In the genomic region with DNA sequence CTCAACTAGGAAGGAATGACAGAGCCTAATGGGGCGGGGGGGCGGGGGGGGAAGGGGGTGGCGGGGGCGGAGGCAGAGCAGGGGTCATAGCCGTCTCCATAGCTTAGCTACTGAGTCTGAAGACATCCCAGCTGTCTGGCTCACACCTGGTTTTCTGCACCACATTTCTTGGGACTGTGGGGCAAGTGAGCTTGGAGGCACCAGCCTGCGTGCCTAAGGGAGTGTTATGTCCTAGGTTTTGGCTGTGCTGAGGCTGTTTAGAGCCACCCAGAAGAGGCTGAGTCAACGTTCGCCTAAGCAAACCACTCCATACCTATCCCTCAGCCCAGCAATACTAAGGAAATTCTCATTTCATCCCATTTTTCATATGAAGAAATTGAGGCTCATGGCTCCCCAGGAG, we compare ENCODE assay signal across 9 cellular contexts. TPM values are rescaled to one million over a fixed set of nuclear protein-coding genes. Genes with fewer than 3 reads are reported as not detected.
DNase-seq lines count a peak whose midpoint lies in the region; ATAC-seq and TF ChIP-seq lines count a peak whose summit lies in the region.
"Had no signal": no experiment of that assay in that cellular context is flagged by ENCODE, and none has a peak within 500 bp of the region (broad histone marks: within the 10 kb centered on the region; RNA-seq: fewer than 3 reads in every experiment).

No MANE protein-coding gene starts in this region.

- no peak for ATAC-seq in activated naive CD8-positive, alpha-beta T cell treated with anti-CD3 and anti-CD28 coated beads, Interleukin-2, amount 50 U/mL, for 24 hours
- no peak for ATAC-seq in HG02970 (IDR thresholded peaks at IDR 0.05; ENCODE audit: low FRiP score, unreplicated experiment)

- H3K4me1 Mint-ChIP-seq in activated naive CD8-positive, alpha-beta T cell treated with anti-CD3 and anti-CD28 coated beads, Interleukin-2, amount 50 U/mL, for 24 hours: peaks cover 11% of the 10 kb centered on the region

- H3K9me3 ChIP-seq in iPS-15b (ENCODE audit: control insufficient read depth, insufficient read depth, low read length) (no peaks in the 10 kb centered on the region), skeletal muscle satellite cell (replicated peaks; ENCODE audit: low read length) (no peaks in the 10 kb centered on the region)

- peak overlapping the region; percentile 78 for H3K4me3 ChIP-seq in HFF-Myc (replicated peaks; ENCODE audit: low read depth, low read length)
- H3K4me3 ChIP-seq in iPS-15b (ENCODE audit: low read depth, low read length): peak overlapping the region; percentile 73
- H3K4me3 ChIP-seq in skeletal muscle satellite cell (ENCODE audit: low read length): no peak overlapping the region

- no peak overlapping the region for H3K27ac Mint-ChIP-seq in activated naive CD8-positive, alpha-beta T cell treated with anti-CD3 and anti-CD28 coated beads, Interleukin-2, amount 50 U/mL, for 24 hours

- H3K4me2 ChIP-seq in skeletal muscle satellite cell (ENCODE audit: low read length): peak overlapping the region; percentile 100

- peaks cover 59% of the 10 kb centered on the region for H3K27me3 Mint-ChIP-seq in activated naive CD8-positive, alpha-beta T cell treated with anti-CD3 and anti-CD28 coated beads, Interleukin-2, amount 50 U/mL, for 24 hours

- H3K4me3 Mint-ChIP-seq in activated naive CD8-positive, alpha-beta T cell treated with anti-CD3 and anti-CD28 coated beads, Interleukin-2, amount 50 U/mL, for 24 hours: peak overlapping the region; percentile 80

- H3K9ac ChIP-seq in iPS-15b (ENCODE audit: low read depth, low read length): no peak overlapping the region
- no peak overlapping the region for H3K9ac ChIP-seq in skeletal muscle satellite cell (ENCODE audit: low read depth, low read length)

- H3K27me3 ChIP-seq in iPS-15b (ENCODE audit: control insufficient read depth, insufficient read depth, low read length) (peaks cover 41% of the 10 kb centered on the region), skeletal muscle satellite cell (ENCODE audit: control insufficient read depth, insufficient read depth, low read length) (peaks cover 49% of the 10 kb centered on the region)

- H3K4me1 ChIP-seq in iPS-15b (ENCODE audit: control insufficient read depth, insufficient read depth, low read length): peaks cover 25% of the 10 kb centered on the region
- H3K4me1 ChIP-seq in skeletal muscle satellite cell (ENCODE audit: control insufficient read depth, insufficient read depth, low read length): peaks cover 15% of the 10 kb centered on the region

- no peak for TF ChIP-seq CTCF in HFF-Myc (IDR thresholded peaks at IDR 0.05; ENCODE audit: low read depth, low read length, missing control alignments)

- H3K36me3 Mint-ChIP-seq in activated naive CD8-positive, alpha-beta T cell treated with anti-CD3 and anti-CD28 coated beads, Interleukin-2, amount 50 U/mL, for 24 hours (ENCODE audit: low read depth): no peaks in the 10 kb centered on the region

- DNase-seq in HFF-Myc (ENCODE audit: extremely low read depth, low read depth): no peak
- no peak for DNase-seq in activated naive CD8-positive, alpha-beta T cell treated with anti-CD3 and anti-CD28 coated beads, Interleukin-2, amount 50 U/mL, for 24 hours
- DNase-seq in MV-4-11 (lab: John Stamatoyannopoulos, UW): no peak
- no peak for DNase-seq in stimulated activated CD8-positive, alpha-beta memory T cell treated with anti-CD3 and anti-CD28 coated beads, Interleukin-4, amount 100 ng/mL, for 48 hours
- DNase-seq in iPS-NIHi7 (ENCODE audit: extremely low spot score): no peak
- DNase-seq: NCI-H446 had no signal

- H3K36me3 ChIP-seq in iPS-15b (ENCODE audit: control insufficient read depth, insufficient read depth, low read length) (no peaks in the 10 kb centered on the region), skeletal muscle satellite cell (ENCODE audit: insufficient read depth, low read length) (no peaks in the 10 kb centered on the region)

- H3K9me3 Mint-ChIP-seq in activated naive CD8-positive, alpha-beta T cell treated with anti-CD3 and anti-CD28 coated beads, Interleukin-2, amount 50 U/mL, for 24 hours: no peaks in the 10 kb centered on the region

RNA-seq across cellular contexts. Expression of a gene that starts 1.4 kb away (rescaled TPM):
- total RNA-seq in skeletal muscle satellite cell (2012; rRNA removed): 1.1 and 1.5 TPM in 2 replicates

RNA-seq across cellular contexts. Expression of a gene that starts 36.0 kb away (rescaled TPM):
- 1.0 and 1.3 TPM in 2 replicates for total RNA-seq in skeletal muscle satellite cell (2012; rRNA removed)
